In genomic region chr2:74179063-74179865, GRCh38 we compare ENCODE assay signal across 8 cellular contexts. TPM values are rescaled to one million over a fixed set of nuclear protein-coding genes. Genes with fewer than 3 reads are reported as not detected.
DNase-seq lines count a peak whose midpoint lies in the region; ATAC-seq, FAIRE-seq and TF ChIP-seq lines count a peak whose summit lies in the region.

No MANE protein-coding gene starts in this region.

- no peaks in the 10 kb centered on the region for H3K27me3 ChIP-seq in DOHH2 (ENCODE audit: control insufficient read depth, low read length)
- H3K27me3 ChIP-seq in GM23338 (ENCODE audit: insufficient read depth), result no peaks in the 10 kb centered on the region
- H3K27me3 ChIP-seq in esophagus (ENCODE audit: control insufficient read depth in 1 of 2, insufficient read depth in 2 of 2, low read length in 2 of 2), result no peaks in the 10 kb centered on the region
- H3K27me3 ChIP-seq in pancreas, result no peaks in the 10 kb centered on the region

- no peak overlapping the region for H3K27ac Mint-ChIP-seq in GM23338

- H3K27ac ChIP-seq in DOHH2 (ENCODE audit: low read depth, low read length) (peak overlapping the region; percentile 93), GM23338 (ENCODE audit: low read depth) (no peak overlapping the region), esophagus (ENCODE audit: low read depth in 2 of 2, low read length in 1 of 2) (peak overlapping the region; percentile 53 to 95), pancreas (peak overlapping the region in 1 of 4 donors; percentile 92)

- no peak overlapping the region for H2AFZ ChIP-seq in GM23338

- intact Hi-C loops in pancreas (cut with DNase I), result no loop called here

- H3K79me2 ChIP-seq in DOHH2 (ENCODE audit: control insufficient read depth, low read length) (peaks cover 48% of the 10 kb centered on the region), GM23338 (replicated peaks; ENCODE audit: insufficient read depth) (peaks cover 41% of the 10 kb centered on the region)

- H3K4me1 Mint-ChIP-seq in GM23338, result peaks cover 16% of the 10 kb centered on the region; the same call in 2 of the 3 replicates

- DNase-seq in GM23338 (ENCODE audit: low spot score) (no peak), pancreas (peak in 2 of 6 donors; percentile 26 to 36), NCI-H128 (lab: John Stamatoyannopoulos, UW; ENCODE audit: unreplicated experiment) (no peak), GM13976 (ENCODE audit: low spot score) (no peak), GDM1 (lab: John Stamatoyannopoulos, UW) (no peak)

- in situ Hi-C loops in GM13976 (cut with MboI; ENCODE audit: low sequenced_read_pairs, unreplicated experiment), result no loop called here

- H3K9me3 ChIP-seq in DOHH2 (ENCODE audit: control insufficient read depth, insufficient read depth, low read length) (no peaks in the 10 kb centered on the region), esophagus (ENCODE audit: control insufficient read depth in 2 of 2, insufficient read depth in 1 of 2, low read depth in 1 of 2, low read length in 1 of 2) (no peaks in the 10 kb centered on the region), pancreas (no peaks in the 10 kb centered on the region)

- H3K4me2 ChIP-seq in DOHH2 (ENCODE audit: low read length) (peak overlapping the region; percentile 77), GM23338 (peak overlapping the region; percentile 3)

- H3K9me3 Mint-ChIP-seq in GM23338, result peaks cover 7% of the 10 kb centered on the region

- H3F3A ChIP-seq in DOHH2 (ENCODE audit: control insufficient read depth, insufficient read depth) (peaks cover 44% of the 10 kb centered on the region), GM23338 (replicated peaks; ENCODE audit: low read depth) (peaks cover 8% of the 10 kb centered on the region; the same call in 1 of the 2 replicates)

- H3K36me3 ChIP-seq in DOHH2 (ENCODE audit: control insufficient read depth, low read length) (peaks cover 41% of the 10 kb centered on the region), GM23338 (ENCODE audit: insufficient read depth) (peaks cover 9% of the 10 kb centered on the region; the same call in 1 of the 2 replicates), esophagus (ENCODE audit: control insufficient read depth in 2 of 2, insufficient read depth in 2 of 2, low read length in 1 of 2) (no peaks in the 10 kb centered on the region), pancreas (no peaks in the 10 kb centered on the region)

- H4K20me1 ChIP-seq in DOHH2 (ENCODE audit: control insufficient read depth, insufficient read depth, low read depth, low read length) (peaks cover 28% of the 10 kb centered on the region), GM23338 (replicated peaks; ENCODE audit: insufficient read depth) (peaks cover 26% of the 10 kb centered on the region)

- H3K27me3 Mint-ChIP-seq in GM23338 (ENCODE audit: insufficient read depth, low read depth, poor library complexity), result peaks cover 7% of the 10 kb centered on the region

- ATAC-seq in GM23338 (peak; percentile 9), pancreas (peak in 2 of 4 donors; percentile 2 to 24)

- H3K4me1 ChIP-seq in DOHH2 (ENCODE audit: control insufficient read depth, low read length), result peaks cover 78% of the 10 kb centered on the region
- H3K4me1 ChIP-seq in GM23338 (ENCODE audit: insufficient read depth), result peaks cover 14% of the 10 kb centered on the region
- peaks cover 0 to 7% of the 10 kb centered on the region in 2 donors for H3K4me1 ChIP-seq in esophagus (ENCODE audit: control insufficient read depth in 2 of 2, insufficient read depth in 2 of 2, low read length in 1 of 2)
- peaks cover 5 to 15% (median 11%) of the 10 kb centered on the region in 3 donors for H3K4me1 ChIP-seq in pancreas

- H3K4me3 ChIP-seq in DOHH2 (ENCODE audit: low read length) (peak overlapping the region; percentile 92), GM23338 (peak overlapping the region; percentile 81; the same call in 1 of the 2 replicates), esophagus (ENCODE audit: low read depth in 1 of 2, low read length in 2 of 2) (peak overlapping the region; percentile 74 to 79), pancreas (peak overlapping the region; percentile 3 to 99 (median 74))

- 47 to 50% methylated on average over 24 to 25 of the region's 25 CpGs for WGBS in esophagus, 2 donors
- WGBS in pancreas, 2 donors, result 49% methylated on average over 24 to 25 of the region's 25 CpGs

- FAIRE-seq in pancreas (lab: Jason Lieb, UNC), result no peak

- TF ChIP-seq CTCF in DOHH2 (IDR thresholded peaks at IDR 0.05; ENCODE audit: low read depth, low read length, poor library complexity, severe bottlenecking), result peak; percentile 29
- TF ChIP-seq CTCF in GM23338 (conservative IDR thresholded peaks at IDR 0.05; ENCODE audit: low read depth in 2 of 2), result peak in 1 of 2 experiments; percentile 31; a peak in 1 of 4 replicates
- peak in 1 of 4 donors; percentile 12 for TF ChIP-seq CTCF in pancreas (IDR thresholded peaks at IDR 0.05)
- no peak for TF ChIP-seq CTCF in GM13976 (IDR thresholded peaks at IDR 0.05; ENCODE audit: borderline replicate concordance, control extremely low read depth, extremely low read depth, insufficient read depth, missing control alignments)

- H3K9me2 ChIP-seq in DOHH2 (replicated peaks; ENCODE audit: control insufficient read depth, low read length) (no peaks in the 10 kb centered on the region), GM23338 (ENCODE audit: insufficient read depth) (no peaks in the 10 kb centered on the region)

- peaks cover 31% of the 10 kb centered on the region for H3K36me3 Mint-ChIP-seq in GM23338 (ENCODE audit: low read depth)

- H3K4me3 Mint-ChIP-seq in GM23338, result peak overlapping the region; percentile 97

TF ChIP-seq in PFSK-1, 5 proteins besides CTCF, POLR2A, EP300 and RAD21:
- TF ChIP-seq POLR2AphosphoS5 (IDR thresholded peaks at IDR 0.05; ENCODE audit: low read depth, low read length), result no peak; the same call in 1 of the 2 replicates
- peak; percentile 82; the same call in 1 of the 2 replicates for TF ChIP-seq TAF1 (IDR thresholded peaks at IDR 0.05; ENCODE audit: borderline replicate concordance, insufficient read depth, low read length)

RNA-seq across cellular contexts. Expression of gene MOB1A, which starts 0.6 kb away (rescaled TPM):
- 111 and 130 TPM in 2 replicates for total RNA-seq in GM23338 (2014; rRNA removed; shearing (Covaris generic))
- polyA plus RNA-seq in GM23338 (2016; fragmentation: Nextera tagmentation; extraction: Ambion mirVana) (33.3 and 36.2 TPM in 2 replicates), esophagus (10 to 100 TPM; 23.9 to 29.1 TPM), pancreas (10 to 100 TPM in 1 of 2 donors, 1 to 10 TPM in 1; 7.8 to 12.2 TPM)
- polyA plus RNA-seq in PFSK-1 (2012; ENCODE audit: insufficient read length, low read depth), result 25.8 TPM
- total RNA-seq in pancreas, result 10 to 100 TPM; 16.1 to 53.3 (median 25.8) TPM

RNA-seq across cellular contexts. Expression of gene MTHFD2, which starts 19.2 kb away (rescaled TPM):
- 281 and 321 TPM in 2 replicates for total RNA-seq in GM23338 (2014; rRNA removed; shearing (Covaris generic))
- polyA plus RNA-seq in GM23338 (2016; fragmentation: Nextera tagmentation; extraction: Ambion mirVana), result 279 and 305 TPM in 2 replicates
- 636 TPM for polyA plus RNA-seq in PFSK-1 (2012; ENCODE audit: insufficient read length, low read depth)
- polyA plus RNA-seq in esophagus, result 10 to 100 TPM; 11.1 to 35.4 TPM
- total RNA-seq in pancreas, result 100 to 1,000 TPM in 1 of 6 donors, 10 to 100 TPM in 5; 23.7 to 288 (median 31.9) TPM
- polyA plus RNA-seq in pancreas, result 10 to 100 TPM; 10.2 to 14.3 TPM

RNA-seq across cellular contexts. Expression of gene BOLA3, which starts 31.6 kb away (rescaled TPM):
- total RNA-seq in GM23338 (2014; rRNA removed; shearing (Covaris generic)), result 36.2 and 89.8 TPM in 2 replicates
- polyA plus RNA-seq in GM23338 (2016; fragmentation: Nextera tagmentation; extraction: Ambion mirVana) (233 and 235 TPM in 2 replicates), esophagus (10 to 100 TPM; 40.3 to 49.3 TPM), pancreas (10 to 100 TPM; 29.7 to 32.5 TPM)
- polyA plus RNA-seq in PFSK-1 (2012; ENCODE audit: insufficient read length, low read depth), result 58.1 TPM
- total RNA-seq in pancreas, result 10 to 100 TPM in 5 of 6 donors, 1 to 10 TPM in 1; 7.2 to 17.5 (median 14.8) TPM
